In the genomic region with DNA sequence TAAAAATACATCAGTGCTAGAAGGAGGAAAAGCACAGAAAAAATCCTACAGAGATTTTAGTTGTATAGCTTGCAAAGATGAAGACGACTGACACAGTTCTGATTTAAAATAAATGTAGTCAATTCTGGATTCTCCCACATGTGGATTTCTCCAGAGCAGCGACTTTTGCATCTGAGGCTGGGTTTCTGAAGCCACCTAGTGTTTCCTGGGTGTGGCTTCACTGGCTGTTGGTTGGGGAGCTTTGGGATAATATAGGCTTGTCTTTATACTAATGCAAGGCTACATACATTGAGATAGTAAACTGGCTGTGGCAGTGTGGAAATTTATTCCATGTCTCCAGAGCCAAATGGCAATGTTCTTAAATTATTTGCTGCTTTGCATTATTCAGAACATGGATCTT, we compare ENCODE assay signal across 36 cellular contexts.
"Had no signal": no experiment of that assay in that cellular context is flagged by ENCODE, and none has a peak within 500 bp of the region (broad histone marks: within the 10 kb centered on the region; RNA-seq: fewer than 3 reads in every experiment).

No MANE protein-coding gene starts in this region.

- H3K4me1 Mint-ChIP-seq: activated CD4-positive, alpha-beta T cell treated with anti-CD3 and anti-CD28 coated beads for 36 hours; activated CD4-positive, alpha-beta T cell treated with anti-CD3 and anti-CD28 coated beads, Interleukin-2, amount 10 ng/mL, durations not matched to agents 24 days and 14 days; activated CD8-positive, alpha-beta memory T cell treated with anti-CD3 and anti-CD28 coated beads, Interleukin-2, amount 10 ng/mL, durations not matched to agents 7 days and 5 days; activated naive CD4-positive, alpha-beta T cell treated with anti-CD3 and anti-CD28 coated beads, Interleukin-2, amount 50 U/mL, for 24 hours; activated naive CD8-positive, alpha-beta T cell treated with anti-CD3 and anti-CD28 coated beads for 36 hours; activated naive CD8-positive, alpha-beta T cell treated with anti-CD3 and anti-CD28 coated beads, Interleukin-2, amount 50 U/mL, for 24 hours; T-helper 17 cell had no signal

- H3K4me3 Mint-ChIP-seq: activated CD4-positive, alpha-beta memory T cell treated with anti-CD3 and anti-CD28 coated beads for 36 hours; activated CD4-positive, alpha-beta T cell treated with anti-CD3 and anti-CD28 coated beads for 36 hours; activated CD4-positive, alpha-beta T cell treated with anti-CD3 and anti-CD28 coated beads, Interleukin-2, amount 10 ng/mL, durations not matched to agents 24 days and 14 days; activated CD8-positive, alpha-beta memory T cell treated with anti-CD3 and anti-CD28 coated beads, Interleukin-2, amount 10 ng/mL, durations not matched to agents 7 days and 5 days; activated CD8-positive, alpha-beta T cell treated with anti-CD3 and anti-CD28 coated beads, Interleukin-2, amount 10 ng/mL, durations not matched to agents 7 days and 5 days; activated naive CD4-positive, alpha-beta T cell treated with anti-CD3 and anti-CD28 coated beads for 36 hours; activated naive CD4-positive, alpha-beta T cell treated with anti-CD3 and anti-CD28 coated beads, Interleukin-2, amount 50 U/mL, for 24 hours; activated naive CD8-positive, alpha-beta T cell treated with anti-CD3 and anti-CD28 coated beads for 36 hours; activated naive CD8-positive, alpha-beta T cell treated with anti-CD3 and anti-CD28 coated beads, Interleukin-2, amount 50 U/mL, for 24 hours; activated T-helper 1 cell treated with anti-CD3 and anti-CD28 coated beads, Interleukin-12 subunit alpha, Interleukin-12 subunit beta, Interleukin-2, Interleukin-4 antibody, amounts not matched to agents 30 ng/mL and 10 ng/mL and 1 ng/mL, durations not matched to agents 14 hours and 24 hours and 36 hours; T-helper 17 cell; T-helper 2 cell treated with Interferon-gamma antibody and Interleukin-4, amounts not matched to agents 5 μg/mL and 100 μg/mL, for 36 hours had no signal

- H3K9me3 Mint-ChIP-seq: activated CD4-positive, alpha-beta memory T cell treated with anti-CD3 and anti-CD28 coated beads for 36 hours; activated CD4-positive, alpha-beta T cell treated with anti-CD3 and anti-CD28 coated beads, Interleukin-2, amount 10 ng/mL, durations not matched to agents 24 days and 14 days; activated naive CD4-positive, alpha-beta T cell treated with anti-CD3 and anti-CD28 coated beads for 36 hours; activated naive CD4-positive, alpha-beta T cell treated with anti-CD3 and anti-CD28 coated beads, Interleukin-2, amount 50 U/mL, for 24 hours; activated naive CD8-positive, alpha-beta T cell treated with anti-CD3 and anti-CD28 coated beads, Interleukin-2, amount 50 U/mL, for 24 hours; activated T-helper 1 cell treated with anti-CD3 and anti-CD28 coated beads, Interleukin-12 subunit alpha, Interleukin-12 subunit beta, Interleukin-2, Interleukin-4 antibody, amounts not matched to agents 30 ng/mL and 10 ng/mL and 1 ng/mL, durations not matched to agents 14 hours and 24 hours and 36 hours; activated T-helper 2 cell treated with anti-CD3 and anti-CD28 coated beads, Interferon-gamma antibody, Interleukin-2, Interleukin-4, amounts not matched to agents 10 μg/mL and 5 μg/mL and 100 μg/mL, durations not matched to agents 14 hours and 24 hours and 36 hours; T-helper 2 cell treated with Interferon-gamma antibody and Interleukin-4, amounts not matched to agents 5 μg/mL and 100 μg/mL, for 36 hours had no signal

- H3K36me3 Mint-ChIP-seq: activated CD4-positive, alpha-beta memory T cell treated with anti-CD3 and anti-CD28 coated beads for 36 hours; activated CD8-positive, alpha-beta memory T cell treated with anti-CD3 and anti-CD28 coated beads, Interleukin-2, amount 10 ng/mL, durations not matched to agents 7 days and 5 days; activated naive CD4-positive, alpha-beta T cell treated with anti-CD3 and anti-CD28 coated beads, Interleukin-2, amount 50 U/mL, for 24 hours; activated naive CD8-positive, alpha-beta T cell treated with anti-CD3 and anti-CD28 coated beads for 36 hours had no signal

- H3K4me1 ChIP-seq: adrenal gland, body of pancreas, colonic mucosa, esophagus muscularis mucosa, foreskin keratinocyte, gastrocnemius medialis had no signal

- DNase-seq: activated CD4-positive, alpha-beta memory T cell treated with anti-CD3 and anti-CD28 coated beads for 36 hours; activated CD4-positive, alpha-beta T cell treated with anti-CD3 and anti-CD28 coated beads for 36 hours; activated CD4-positive, alpha-beta T cell treated with anti-CD3 and anti-CD28 coated beads, Interleukin-2, amount 10 ng/mL, durations not matched to agents 24 days and 14 days; activated CD4-positive, CD25-positive, alpha-beta regulatory T cell; activated CD4-positive, CD25-positive, alpha-beta regulatory T cell treated with anti-CD3 and anti-CD28 coated beads, Interleukin-2, amount 50 U/mL, for 72 hours; activated CD8-positive, alpha-beta memory T cell treated with anti-CD3 and anti-CD28 coated beads, Interleukin-2, amount 10 ng/mL, durations not matched to agents 7 days and 5 days; activated CD8-positive, alpha-beta memory T cell treated with anti-CD3 and anti-CD28 coated beads, Interleukin-2, amount 50 U/mL, for 4 hours; activated CD8-positive, alpha-beta T cell treated with anti-CD3 and anti-CD28 coated beads, Interleukin-2, amount 10 ng/mL, durations not matched to agents 7 days and 5 days; activated effector memory CD4-positive, alpha-beta T cell treated with anti-CD3 and anti-CD28 coated beads, Interleukin-2, amount 50 U/mL, for 16 hours; activated naive CD4-positive, alpha-beta T cell treated with anti-CD3 and anti-CD28 coated beads for 36 hours; activated naive CD8-positive, alpha-beta T cell treated with anti-CD3 and anti-CD28 coated beads for 36 hours; activated naive CD8-positive, alpha-beta T cell treated with anti-CD3 and anti-CD28 coated beads, Interleukin-2, amount 50 U/mL, for 24 hours; activated T-cell treated with anti-CD3 and anti-CD28 coated beads, Interleukin-2, amount 50 U/mL, for 1 hour; activated T-cell treated with anti-CD3 and anti-CD28 coated beads, Interleukin-2, amount 50 U/mL, for 48 hours; adrenal gland; amygdala; aorta; body of pancreas; central memory CD4-positive, alpha-beta T cell; cerebellar nuclear complex; colonic mucosa; effector memory CD4-positive, alpha-beta T cell; erythroblast; foreskin keratinocyte; gastrocnemius medialis; glutamatergic neuron; heart left ventricle; T-helper 17 cell; T1000; WERI-Rb-1 had no signal

- H3K9me3 ChIP-seq: adrenal gland, body of pancreas, colonic mucosa, esophagus muscularis mucosa, gastrocnemius medialis, heart left ventricle had no signal

- H3K27me3 ChIP-seq: adrenal gland, body of pancreas, cardiac muscle cell, colonic mucosa, esophagus muscularis mucosa, gastrocnemius medialis, heart left ventricle had no signal

- H3K27me3 Mint-ChIP-seq: activated CD4-positive, alpha-beta memory T cell treated with anti-CD3 and anti-CD28 coated beads for 36 hours; activated CD4-positive, alpha-beta T cell treated with anti-CD3 and anti-CD28 coated beads, Interleukin-2, amount 10 ng/mL, durations not matched to agents 24 days and 14 days; activated CD8-positive, alpha-beta memory T cell treated with anti-CD3 and anti-CD28 coated beads, Interleukin-2, amount 10 ng/mL, durations not matched to agents 7 days and 5 days; activated naive CD4-positive, alpha-beta T cell treated with anti-CD3 and anti-CD28 coated beads, Interleukin-2, amount 50 U/mL, for 24 hours; activated naive CD8-positive, alpha-beta T cell treated with anti-CD3 and anti-CD28 coated beads, Interleukin-2, amount 50 U/mL, for 24 hours; T-helper 17 cell had no signal

- H3K36me3 ChIP-seq: adrenal gland, cardiac muscle cell, colonic mucosa, esophagus muscularis mucosa, gastrocnemius medialis had no signal

- H3K27ac ChIP-seq: adrenal gland, body of pancreas, cardiac muscle cell, colonic mucosa, esophagus muscularis mucosa, foreskin keratinocyte, gastrocnemius medialis, heart left ventricle, WERI-Rb-1 had no signal

- H3K27ac Mint-ChIP-seq: activated CD4-positive, alpha-beta memory T cell treated with anti-CD3 and anti-CD28 coated beads for 36 hours; activated CD4-positive, alpha-beta T cell treated with anti-CD3 and anti-CD28 coated beads for 36 hours; activated CD4-positive, alpha-beta T cell treated with anti-CD3 and anti-CD28 coated beads, Interleukin-2, amount 10 ng/mL, durations not matched to agents 24 days and 14 days; activated CD8-positive, alpha-beta memory T cell treated with anti-CD3 and anti-CD28 coated beads, Interleukin-2, amount 10 ng/mL, durations not matched to agents 7 days and 5 days; activated CD8-positive, alpha-beta T cell treated with anti-CD3 and anti-CD28 coated beads, Interleukin-2, amount 10 ng/mL, durations not matched to agents 7 days and 5 days; activated naive CD4-positive, alpha-beta T cell treated with anti-CD3 and anti-CD28 coated beads for 36 hours; activated naive CD4-positive, alpha-beta T cell treated with anti-CD3 and anti-CD28 coated beads, Interleukin-2, amount 50 U/mL, for 24 hours; activated naive CD8-positive, alpha-beta T cell treated with anti-CD3 and anti-CD28 coated beads for 36 hours; activated naive CD8-positive, alpha-beta T cell treated with anti-CD3 and anti-CD28 coated beads, Interleukin-2, amount 50 U/mL, for 24 hours; activated T-helper 1 cell treated with anti-CD3 and anti-CD28 coated beads, Interleukin-12 subunit alpha, Interleukin-12 subunit beta, Interleukin-2, Interleukin-4 antibody, amounts not matched to agents 30 ng/mL and 10 ng/mL and 1 ng/mL, durations not matched to agents 14 hours and 24 hours and 36 hours; activated T-helper 2 cell treated with anti-CD3 and anti-CD28 coated beads, Interferon-gamma antibody, Interleukin-2, Interleukin-4, amounts not matched to agents 10 μg/mL and 5 μg/mL and 100 μg/mL, durations not matched to agents 14 hours and 24 hours and 36 hours; T-helper 17 cell; T-helper 2 cell treated with Interferon-gamma antibody and Interleukin-4, amounts not matched to agents 5 μg/mL and 100 μg/mL, for 36 hours had no signal

- H3K4me3 ChIP-seq: adrenal gland, body of pancreas, cardiac muscle cell, colonic mucosa, esophagus muscularis mucosa, gastrocnemius medialis, heart left ventricle had no signal

- ATAC-seq: activated CD4-positive, alpha-beta T cell treated with anti-CD3 and anti-CD28 coated beads for 36 hours; activated CD8-positive, alpha-beta memory T cell treated with anti-CD3 and anti-CD28 coated beads, Interleukin-2, amount 10 ng/mL, durations not matched to agents 7 days and 5 days; activated CD8-positive, alpha-beta T cell treated with anti-CD3 and anti-CD28 coated beads, Interleukin-2, amount 10 ng/mL, durations not matched to agents 7 days and 5 days; activated naive CD8-positive, alpha-beta T cell treated with anti-CD3 and anti-CD28 coated beads, Interleukin-2, amount 50 U/mL, for 24 hours; body of pancreas; foreskin keratinocyte; gastrocnemius medialis; heart left ventricle; T-helper 17 cell had no signal
